In the genomic region with DNA sequence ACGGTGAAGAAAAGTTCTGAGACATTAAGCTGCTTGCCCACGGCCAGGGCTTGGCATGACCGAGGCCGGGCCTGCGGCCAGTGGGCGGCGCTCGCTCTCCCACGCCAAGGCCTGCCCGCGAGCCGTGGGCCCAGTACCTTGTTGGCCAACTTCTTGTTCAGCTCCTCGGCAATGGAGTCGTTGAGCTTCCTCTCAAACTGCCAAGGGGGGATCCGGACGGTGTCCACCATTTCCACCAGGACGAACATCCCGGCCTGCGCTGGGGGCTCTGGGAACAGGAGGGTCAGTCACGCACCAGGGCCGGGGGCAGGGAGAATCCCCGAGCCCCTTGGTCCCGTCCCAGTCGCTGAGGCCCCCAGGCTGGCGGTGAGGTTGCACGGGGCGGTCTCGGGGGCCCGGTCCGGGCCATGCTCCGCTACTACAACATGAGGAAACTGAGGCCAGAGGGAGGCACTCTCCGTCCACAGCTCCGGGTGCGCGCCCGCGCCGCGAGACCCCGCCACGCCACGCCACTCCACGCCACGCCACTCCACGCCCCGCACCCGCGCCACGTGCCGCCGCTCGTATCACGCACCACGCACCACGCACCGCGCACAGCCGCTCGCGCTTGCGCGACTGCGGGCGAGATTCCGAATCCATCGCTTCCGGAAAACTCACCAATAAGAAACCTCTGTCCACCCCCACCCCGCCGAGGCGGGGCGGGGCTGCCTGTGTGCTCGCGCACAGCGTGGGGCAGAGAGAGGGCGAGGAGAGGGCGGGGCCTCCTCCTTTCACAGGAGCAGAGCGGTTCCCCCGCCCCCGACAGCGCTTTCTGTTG, we compare ENCODE assay signal across 1 cellular context.
TF ChIP-seq lines count a peak whose summit lies in the region.

A gene with protein sequence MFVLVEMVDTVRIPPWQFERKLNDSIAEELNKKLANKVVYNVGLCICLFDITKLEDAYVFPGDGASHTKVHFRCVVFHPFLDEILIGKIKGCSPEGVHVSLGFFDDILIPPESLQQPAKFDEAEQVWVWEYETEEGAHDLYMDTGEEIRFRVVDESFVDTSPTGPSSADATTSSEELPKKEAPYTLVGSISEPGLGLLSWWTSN (minus strand): TSS at position 617 of the 817 bp plus-strand sequence. CDS start 369 bp downstream, at position 248.

TF ChIP-seq in HepG2, 621 proteins besides CTCF, POLR2A, EP300 and RAD21 (continued from another document and continues in another):
- TF ChIP-seq, protein P1, sequence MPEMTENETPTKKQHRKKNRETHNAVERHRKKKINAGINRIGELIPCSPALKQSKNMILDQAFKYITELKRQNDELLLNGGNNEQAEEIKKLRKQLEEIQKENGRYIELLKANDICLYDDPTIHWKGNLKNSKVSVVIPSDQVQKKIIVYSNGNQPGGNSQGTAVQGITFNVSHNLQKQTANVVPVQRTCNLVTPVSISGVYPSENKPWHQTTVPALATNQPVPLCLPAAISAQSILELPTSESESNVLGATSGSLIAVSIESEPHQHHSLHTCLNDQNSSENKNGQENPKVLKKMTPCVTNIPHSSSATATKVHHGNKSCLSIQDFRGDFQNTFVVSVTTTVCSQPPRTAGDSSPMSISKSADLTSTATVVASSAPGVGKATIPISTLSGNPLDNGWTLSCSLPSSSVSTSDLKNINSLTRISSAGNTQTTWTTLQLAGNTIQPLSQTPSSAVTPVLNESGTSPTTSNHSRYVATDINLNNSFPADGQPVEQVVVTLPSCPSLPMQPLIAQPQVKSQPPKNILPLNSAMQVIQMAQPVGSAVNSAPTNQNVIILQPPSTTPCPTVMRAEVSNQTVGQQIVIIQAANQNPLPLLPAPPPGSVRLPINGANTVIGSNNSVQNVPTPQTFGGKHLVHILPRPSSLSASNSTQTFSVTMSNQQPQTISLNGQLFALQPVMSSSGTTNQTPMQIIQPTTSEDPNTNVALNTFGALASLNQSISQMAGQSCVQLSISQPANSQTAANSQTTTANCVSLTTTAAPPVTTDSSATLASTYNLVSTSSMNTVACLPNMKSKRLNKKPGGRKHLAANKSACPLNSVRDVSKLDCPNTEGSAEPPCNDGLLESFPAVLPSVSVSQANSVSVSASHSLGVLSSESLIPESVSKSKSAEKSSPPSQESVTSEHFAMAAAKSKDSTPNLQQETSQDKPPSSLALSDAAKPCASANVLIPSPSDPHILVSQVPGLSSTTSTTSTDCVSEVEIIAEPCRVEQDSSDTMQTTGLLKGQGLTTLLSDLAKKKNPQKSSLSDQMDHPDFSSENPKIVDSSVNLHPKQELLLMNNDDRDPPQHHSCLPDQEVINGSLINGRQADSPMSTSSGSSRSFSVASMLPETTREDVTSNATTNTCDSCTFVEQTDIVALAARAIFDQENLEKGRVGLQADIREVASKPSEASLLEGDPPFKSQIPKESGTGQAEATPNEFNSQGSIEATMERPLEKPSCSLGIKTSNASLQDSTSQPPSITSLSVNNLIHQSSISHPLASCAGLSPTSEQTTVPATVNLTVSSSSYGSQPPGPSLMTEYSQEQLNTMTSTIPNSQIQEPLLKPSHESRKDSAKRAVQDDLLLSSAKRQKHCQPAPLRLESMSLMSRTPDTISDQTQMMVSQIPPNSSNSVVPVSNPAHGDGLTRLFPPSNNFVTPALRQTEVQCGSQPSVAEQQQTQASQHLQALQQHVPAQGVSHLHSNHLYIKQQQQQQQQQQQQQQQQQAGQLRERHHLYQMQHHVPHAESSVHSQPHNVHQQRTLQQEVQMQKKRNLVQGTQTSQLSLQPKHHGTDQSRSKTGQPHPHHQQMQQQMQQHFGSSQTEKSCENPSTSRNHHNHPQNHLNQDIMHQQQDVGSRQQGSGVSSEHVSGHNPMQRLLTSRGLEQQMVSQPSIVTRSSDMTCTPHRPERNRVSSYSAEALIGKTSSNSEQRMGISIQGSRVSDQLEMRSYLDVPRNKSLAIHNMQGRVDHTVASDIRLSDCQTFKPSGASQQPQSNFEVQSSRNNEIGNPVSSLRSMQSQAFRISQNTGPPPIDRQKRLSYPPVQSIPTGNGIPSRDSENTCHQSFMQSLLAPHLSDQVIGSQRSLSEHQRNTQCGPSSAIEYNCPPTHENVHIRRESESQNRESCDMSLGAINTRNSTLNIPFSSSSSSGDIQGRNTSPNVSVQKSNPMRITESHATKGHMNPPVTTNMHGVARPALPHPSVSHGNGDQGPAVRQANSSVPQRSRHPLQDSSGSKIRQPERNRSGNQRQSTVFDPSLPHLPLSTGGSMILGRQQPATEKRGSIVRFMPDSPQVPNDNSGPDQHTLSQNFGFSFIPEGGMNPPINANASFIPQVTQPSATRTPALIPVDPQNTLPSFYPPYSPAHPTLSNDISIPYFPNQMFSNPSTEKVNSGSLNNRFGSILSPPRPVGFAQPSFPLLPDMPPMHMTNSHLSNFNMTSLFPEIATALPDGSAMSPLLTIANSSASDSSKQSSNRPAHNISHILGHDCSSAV (CRISPR knock-in tag; IDR thresholded peaks at IDR 0.05; ENCODE audit: borderline replicate concordance) = no peak
- peak; percentile 57; the same call in 1 of the 2 replicates for TF ChIP-seq HDAC1 (CRISPR knock-in tag; IDR thresholded peaks at IDR 0.05)
- no peak for TF ChIP-seq ZNF75D (CRISPR knock-in tag; IDR thresholded peaks at IDR 0.05; ENCODE audit: borderline replicate concordance)
- TF ChIP-seq MEF2D (CRISPR knock-in tag; IDR thresholded peaks at IDR 0.05) = no peak
- TF ChIP-seq CEBPB (IDR thresholded peaks at IDR 0.05; ENCODE audit: borderline replicate concordance, low read depth, low read length) = no peak
- no peak for TF ChIP-seq SRF (IDR thresholded peaks at IDR 0.05; ENCODE audit: low read depth, low read length)
- TF ChIP-seq, protein P2, sequence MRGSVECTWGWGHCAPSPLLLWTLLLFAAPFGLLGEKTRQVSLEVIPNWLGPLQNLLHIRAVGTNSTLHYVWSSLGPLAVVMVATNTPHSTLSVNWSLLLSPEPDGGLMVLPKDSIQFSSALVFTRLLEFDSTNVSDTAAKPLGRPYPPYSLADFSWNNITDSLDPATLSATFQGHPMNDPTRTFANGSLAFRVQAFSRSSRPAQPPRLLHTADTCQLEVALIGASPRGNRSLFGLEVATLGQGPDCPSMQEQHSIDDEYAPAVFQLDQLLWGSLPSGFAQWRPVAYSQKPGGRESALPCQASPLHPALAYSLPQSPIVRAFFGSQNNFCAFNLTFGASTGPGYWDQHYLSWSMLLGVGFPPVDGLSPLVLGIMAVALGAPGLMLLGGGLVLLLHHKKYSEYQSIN (CRISPR knock-in tag; IDR thresholded peaks at IDR 0.05; ENCODE audit: borderline replicate concordance) = no peak
- TF ChIP-seq ZNF343 (CRISPR knock-in tag; IDR thresholded peaks at IDR 0.05) = no peak
- no peak for TF ChIP-seq ISX (CRISPR knock-in tag; conservative IDR thresholded peaks at IDR 0.05)
- TF ChIP-seq ZNF143 (CRISPR knock-in tag; IDR thresholded peaks at IDR 0.05) = no peak
- TF ChIP-seq ZNF83 (CRISPR knock-in tag; IDR thresholded peaks at IDR 0.05; ENCODE audit: borderline replicate concordance) = no peak
- peak; percentile 27 for TF ChIP-seq ASH2L (IDR thresholded peaks at IDR 0.05; ENCODE audit: insufficient read length, low read depth, low read length)
- no peak for TF ChIP-seq ZFAT (CRISPR knock-in tag; conservative IDR thresholded peaks at IDR 0.05)
- TF ChIP-seq FOSL2 (CRISPR knock-in tag; IDR thresholded peaks at IDR 0.05) = no peak
- TF ChIP-seq SRSF1 (optimal IDR thresholded peaks at IDR 0.05; ENCODE audit: low read depth, low read length) = peak; percentile 40
- TF ChIP-seq, protein P3, sequence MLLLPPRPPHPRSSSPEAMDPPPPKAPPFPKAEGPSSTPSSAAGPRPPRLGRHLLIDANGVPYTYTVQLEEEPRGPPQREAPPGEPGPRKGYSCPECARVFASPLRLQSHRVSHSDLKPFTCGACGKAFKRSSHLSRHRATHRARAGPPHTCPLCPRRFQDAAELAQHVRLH (CRISPR knock-in tag; IDR thresholded peaks at IDR 0.05; ENCODE audit: borderline replicate concordance, low read depth) = peak; percentile 48; the same call in 1 of the 2 replicates
- TF ChIP-seq RBM22 (optimal IDR thresholded peaks at IDR 0.05; ENCODE audit: low read length) = no peak
- TF ChIP-seq ZNF772 (CRISPR knock-in tag; IDR thresholded peaks at IDR 0.05) = peak; percentile 21; the same call in 1 of the 2 replicates
- peak; percentile 25; the same call in 1 of the 2 replicates for TF ChIP-seq MED1 (CRISPR knock-in tag; IDR thresholded peaks at IDR 0.05)
- TF ChIP-seq NAIF1 (CRISPR knock-in tag; IDR thresholded peaks at IDR 0.05; ENCODE audit: borderline replicate concordance) = no peak
- no peak for TF ChIP-seq ZBTB42 (CRISPR knock-in tag; IDR thresholded peaks at IDR 0.05)
- TF ChIP-seq ZNF564 (CRISPR knock-in tag; IDR thresholded peaks at IDR 0.05) = no peak; the same call in 1 of the 2 replicates
- no peak for TF ChIP-seq FOXC1 (CRISPR knock-in tag; IDR thresholded peaks at IDR 0.05; ENCODE audit: borderline replicate concordance)
- no peak for TF ChIP-seq ZNF749 (CRISPR knock-in tag; IDR thresholded peaks at IDR 0.05; ENCODE audit: borderline replicate concordance)
- no peak for TF ChIP-seq ZNF570 (CRISPR knock-in tag; IDR thresholded peaks at IDR 0.05; ENCODE audit: borderline replicate concordance)
- TF ChIP-seq ZNF296 (CRISPR knock-in tag; conservative IDR thresholded peaks at IDR 0.05) = no peak
- no peak for TF ChIP-seq NONO (IDR thresholded peaks at IDR 0.05)
- peak; percentile 58 for TF ChIP-seq NONO (CRISPR knock-in tag; conservative IDR thresholded peaks at IDR 0.05)
- TF ChIP-seq, protein P4, sequence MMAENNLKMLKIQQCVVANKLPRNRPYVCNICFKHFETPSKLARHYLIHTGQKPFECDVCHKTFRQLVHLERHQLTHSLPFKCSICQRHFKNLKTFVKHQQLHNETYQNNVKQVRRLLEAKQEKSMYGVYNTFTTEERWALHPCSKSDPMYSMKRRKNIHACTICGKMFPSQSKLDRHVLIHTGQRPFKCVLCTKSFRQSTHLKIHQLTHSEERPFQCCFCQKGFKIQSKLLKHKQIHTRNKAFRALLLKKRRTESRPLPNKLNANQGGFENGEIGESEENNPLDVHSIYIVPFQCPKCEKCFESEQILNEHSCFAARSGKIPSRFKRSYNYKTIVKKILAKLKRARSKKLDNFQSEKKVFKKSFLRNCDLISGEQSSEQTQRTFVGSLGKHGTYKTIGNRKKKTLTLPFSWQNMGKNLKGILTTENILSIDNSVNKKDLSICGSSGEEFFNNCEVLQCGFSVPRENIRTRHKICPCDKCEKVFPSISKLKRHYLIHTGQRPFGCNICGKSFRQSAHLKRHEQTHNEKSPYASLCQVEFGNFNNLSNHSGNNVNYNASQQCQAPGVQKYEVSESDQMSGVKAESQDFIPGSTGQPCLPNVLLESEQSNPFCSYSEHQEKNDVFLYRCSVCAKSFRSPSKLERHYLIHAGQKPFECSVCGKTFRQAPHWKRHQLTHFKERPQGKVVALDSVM (CRISPR knock-in tag; IDR thresholded peaks at IDR 0.05) = no peak
- TF ChIP-seq GATA4 (IDR thresholded peaks at IDR 0.05; ENCODE audit: borderline replicate concordance, low read depth) = no peak
- TF ChIP-seq ZNF460 (CRISPR knock-in tag; IDR thresholded peaks at IDR 0.05; ENCODE audit: borderline replicate concordance) = no peak
- no peak for TF ChIP-seq SCMH1 (CRISPR knock-in tag; IDR thresholded peaks at IDR 0.05; ENCODE audit: borderline replicate concordance)
- TF ChIP-seq AKAP8 (CRISPR knock-in tag; IDR thresholded peaks at IDR 0.05) = no peak
- TF ChIP-seq, protein P5, sequence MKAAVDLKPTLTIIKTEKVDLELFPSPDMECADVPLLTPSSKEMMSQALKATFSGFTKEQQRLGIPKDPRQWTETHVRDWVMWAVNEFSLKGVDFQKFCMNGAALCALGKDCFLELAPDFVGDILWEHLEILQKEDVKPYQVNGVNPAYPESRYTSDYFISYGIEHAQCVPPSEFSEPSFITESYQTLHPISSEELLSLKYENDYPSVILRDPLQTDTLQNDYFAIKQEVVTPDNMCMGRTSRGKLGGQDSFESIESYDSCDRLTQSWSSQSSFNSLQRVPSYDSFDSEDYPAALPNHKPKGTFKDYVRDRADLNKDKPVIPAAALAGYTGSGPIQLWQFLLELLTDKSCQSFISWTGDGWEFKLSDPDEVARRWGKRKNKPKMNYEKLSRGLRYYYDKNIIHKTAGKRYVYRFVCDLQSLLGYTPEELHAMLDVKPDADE (CRISPR knock-in tag; IDR thresholded peaks at IDR 0.05) = no peak
- no peak for TF ChIP-seq XBP1 (CRISPR knock-in tag; IDR thresholded peaks at IDR 0.05)
- no peak for TF ChIP-seq PCBP1 (IDR thresholded peaks at IDR 0.05; ENCODE audit: borderline replicate concordance, low read depth, low read length)
- TF ChIP-seq HCFC1 (IDR thresholded peaks at IDR 0.05; ENCODE audit: low read depth, low read length) = 0 out of 2 replicates have a peak, but pooled peaks have one; percentile 17
- peak; percentile 84 for TF ChIP-seq NFYB (CRISPR knock-in tag; IDR thresholded peaks at IDR 0.05)
- no peak for TF ChIP-seq CBX1 (IDR thresholded peaks at IDR 0.05; ENCODE audit: low read depth)
- TF ChIP-seq, protein P6, sequence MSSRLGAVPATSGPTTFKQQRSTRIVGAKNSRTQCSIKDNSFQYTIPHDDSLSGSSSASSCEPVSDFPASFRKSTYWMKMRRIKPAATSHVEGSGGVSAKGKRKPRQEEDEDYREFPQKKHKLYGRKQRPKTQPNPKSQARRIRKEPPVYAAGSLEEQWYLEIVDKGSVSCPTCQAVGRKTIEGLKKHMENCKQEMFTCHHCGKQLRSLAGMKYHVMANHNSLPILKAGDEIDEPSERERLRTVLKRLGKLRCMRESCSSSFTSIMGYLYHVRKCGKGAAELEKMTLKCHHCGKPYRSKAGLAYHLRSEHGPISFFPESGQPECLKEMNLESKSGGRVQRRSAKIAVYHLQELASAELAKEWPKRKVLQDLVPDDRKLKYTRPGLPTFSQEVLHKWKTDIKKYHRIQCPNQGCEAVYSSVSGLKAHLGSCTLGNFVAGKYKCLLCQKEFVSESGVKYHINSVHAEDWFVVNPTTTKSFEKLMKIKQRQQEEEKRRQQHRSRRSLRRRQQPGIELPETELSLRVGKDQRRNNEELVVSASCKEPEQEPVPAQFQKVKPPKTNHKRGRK (CRISPR knock-in tag; IDR thresholded peaks at IDR 0.05) = no peak
- no peak for TF ChIP-seq SMYD3 (CRISPR knock-in tag; IDR thresholded peaks at IDR 0.05)
- TF ChIP-seq ZNF331 (CRISPR knock-in tag; IDR thresholded peaks at IDR 0.05) = peak; percentile 40; the same call in 1 of the 2 replicates
- no peak; the same call in 1 of the 2 replicates for TF ChIP-seq KMT2B (CRISPR knock-in tag; IDR thresholded peaks at IDR 0.05)
